ENCODE assay signal across 8 cellular contexts in genomic region chr10:31030800-31031199, GRCh38. TPM values are rescaled to one million over a fixed set of nuclear protein-coding genes. Genes with fewer than 3 reads are reported as not detected.
DNase-seq lines count a peak whose midpoint lies in the region; ATAC-seq and TF ChIP-seq lines count a peak whose summit lies in the region.

No MANE protein-coding gene starts in this region.

- H3K79me2 ChIP-seq in H9 (ENCODE audit: insufficient read depth, low read length), result no peaks in the 10 kb centered on the region
- H3K79me2 ChIP-seq in hepatocyte, result peaks cover 10% of the 10 kb centered on the region
- no peaks in the 10 kb centered on the region for H3K79me2 ChIP-seq in smooth muscle cell (ENCODE audit: low read depth)

- no peaks in the 10 kb centered on the region for H3K79me1 ChIP-seq in H9 (ENCODE audit: insufficient read depth, low read depth, low read length, poor library complexity, severe bottlenecking)

- no peak overlapping the region for H2BK15ac ChIP-seq in H9 (ENCODE audit: low read depth, low read length)

- no peak for DNase-seq in H9
- no peak for DNase-seq in activated B cell treated with CpG ODN at 0.5 μM for 24 hours
- no peak for DNase-seq in hepatocyte (ENCODE audit: low spot score)
- no peak for DNase-seq in smooth muscle cell (lab: John Stamatoyannopoulos, UW; ENCODE audit: unreplicated experiment)
- DNase-seq in hippocampal formation (lab: John Stamatoyannopoulos, UW), result no peak
- no peak for DNase-seq in cerebellar nuclear complex (lab: John Stamatoyannopoulos, UW)
- DNase-seq in NCI-H2029 (lab: John Stamatoyannopoulos, UW), result no peak
- no peak for DNase-seq in DMS53 (lab: John Stamatoyannopoulos, UW)

- H2BK12ac ChIP-seq in H9 (ENCODE audit: insufficient read length, low read depth, low read length), result no peak overlapping the region

- no peak overlapping the region for H3K27ac ChIP-seq in H9 (ENCODE audit: insufficient read length, low read depth, low read length)
- H3K27ac ChIP-seq in hepatocyte, result peak overlapping the region; percentile 99
- peak overlapping the region; percentile 97 for H3K27ac ChIP-seq in smooth muscle cell (ENCODE audit: low read depth)

- H3K4me3 ChIP-seq in hepatocyte (peak overlapping the region; percentile 50), smooth muscle cell (peak overlapping the region; percentile 74)

- no peak overlapping the region for H3K14ac ChIP-seq in H9 (ENCODE audit: insufficient read depth, low read length)

- ATAC-seq in activated B cell treated with CpG ODN at 0.5 μM for 24 hours (ENCODE audit: low read depth), result no peak

- no peak overlapping the region for H2BK5ac ChIP-seq in H9 (ENCODE audit: insufficient read length, low read length)

- POLR2A ChIA-PET in activated B cell treated with CpG ODN at 0.5 μM for 24 hours (lab: Charles Lee), result no interaction called here

- no peak overlapping the region for H2BK120ac ChIP-seq in H9 (ENCODE audit: low read depth, low read length, poor library complexity, severe bottlenecking)

- H4K8ac ChIP-seq in H9 (replicated peaks; ENCODE audit: insufficient read length, low read depth, low read length), result no peak overlapping the region

- H3K4me3 Mint-ChIP-seq in H9 (peak overlapping the region; percentile 76 to 80; a peak in 4 of 5 replicates), activated B cell treated with CpG ODN at 0.5 μM for 24 hours (peak overlapping the region; percentile 89)

- no peak for TF ChIP-seq CTCF in H9 (conservative IDR thresholded peaks at IDR 0.05)
- TF ChIP-seq CTCF in activated B cell treated with CpG ODN at 0.5 μM for 24 hours (IDR thresholded peaks at IDR 0.05), result no peak
- TF ChIP-seq CTCF in hepatocyte (IDR thresholded peaks at IDR 0.05; ENCODE audit: poor library complexity), result no peak
- no peak for TF ChIP-seq CTCF in smooth muscle cell (IDR thresholded peaks at IDR 0.05; ENCODE audit: borderline replicate concordance, insufficient read depth, poor library complexity, severe bottlenecking)

- peaks cover 2% of the 10 kb centered on the region; the same call in 1 of the 2 replicates for H3K4me1 ChIP-seq in H9 (ENCODE audit: insufficient read depth, low read length)
- peaks cover 20% of the 10 kb centered on the region for H3K4me1 ChIP-seq in hepatocyte (ENCODE audit: insufficient read depth)
- H3K4me1 ChIP-seq in smooth muscle cell (ENCODE audit: low read depth), result peaks cover 22% of the 10 kb centered on the region

- H2BK20ac ChIP-seq in H9 (ENCODE audit: low read depth, low read length, poor library complexity, severe bottlenecking), result no peak overlapping the region

- H3K36me3 Mint-ChIP-seq in H9 (ENCODE audit: insufficient read depth in 1 of 3, low read depth in 3 of 3), result no peaks in the 10 kb centered on the region
- no peaks in the 10 kb centered on the region for H3K36me3 Mint-ChIP-seq in activated B cell treated with CpG ODN at 0.5 μM for 24 hours (ENCODE audit: low read depth)

- H3K23me2 ChIP-seq in H9 (ENCODE audit: insufficient read length, low read depth, low read length, poor library complexity, severe bottlenecking), result no peaks in the 10 kb centered on the region

- H3K27me3 ChIP-seq in H9 (ENCODE audit: insufficient read depth, low read length) (no peaks in the 10 kb centered on the region), hepatocyte (no peaks in the 10 kb centered on the region), smooth muscle cell (ENCODE audit: low read depth) (no peaks in the 10 kb centered on the region)

- intact Hi-C loops in activated B cell treated with CpG ODN at 0.5 μM for 24 hours (cut with micrococcal nuclease), result loop anchor here (1.0 to 10.0 kb wide), 8 partner anchors 104 to 1348 kb away; partner anchors contain the start of genes ARHGAP12, KIF5B and MTPAP

- peak overlapping the region; percentile 71 for H3K4me2 ChIP-seq in H9 (ENCODE audit: insufficient read depth, insufficient read length, low read length)
- peak overlapping the region; percentile 91 for H3K4me2 ChIP-seq in hepatocyte
- H3K4me2 ChIP-seq in smooth muscle cell, result peak overlapping the region; percentile 85

- H3K4me1 Mint-ChIP-seq in H9 (peaks cover 38 to 39% of the 10 kb centered on the region in 2 experiments), activated B cell treated with CpG ODN at 0.5 μM for 24 hours (peaks cover 14% of the 10 kb centered on the region)

- no peak overlapping the region for H4K91ac ChIP-seq in H9 (ENCODE audit: insufficient read length, low read depth, low read length)

- H3K4ac ChIP-seq in H9 (ENCODE audit: low read depth, low read length), result no peak overlapping the region

- peaks cover 13% of the 10 kb centered on the region for H3F3A ChIP-seq in smooth muscle cell (ENCODE audit: low read depth)

- H3K27ac Mint-ChIP-seq in H9 (no peak overlapping the region), activated B cell treated with CpG ODN at 0.5 μM for 24 hours (peak overlapping the region; percentile 92)

- H2AFZ ChIP-seq in H9 (ENCODE audit: low read length), result no peak overlapping the region
- H2AFZ ChIP-seq in hepatocyte, result peak overlapping the region; percentile 47
- H2AFZ ChIP-seq in smooth muscle cell (ENCODE audit: low read depth), result no peak overlapping the region

- no peak overlapping the region for H3T11ph ChIP-seq in H9 (ENCODE audit: low read length)

- H3K9me3 ChIP-seq in H9 (ENCODE audit: control insufficient read depth, low read depth, low read length), result no peaks in the 10 kb centered on the region
- no peaks in the 10 kb centered on the region for H3K9me3 ChIP-seq in hepatocyte (ENCODE audit: low read depth)
- H3K9me3 ChIP-seq in smooth muscle cell (replicated peaks; ENCODE audit: low read depth), result no peaks in the 10 kb centered on the region

- no peak overlapping the region for H3K56ac ChIP-seq in H9 (ENCODE audit: insufficient read length, low read depth, low read length)

- H2AK5ac ChIP-seq in H9 (ENCODE audit: insufficient read length, low read length), result no peak overlapping the region

- H3K36me3 ChIP-seq in hepatocyte (replicated peaks; ENCODE audit: insufficient read depth, low read depth) (no peaks in the 10 kb centered on the region), smooth muscle cell (ENCODE audit: low read depth) (no peaks in the 10 kb centered on the region)

- no peak overlapping the region for H4K5ac ChIP-seq in H9 (ENCODE audit: insufficient read length, low read depth, low read length)

- no CpG with 5 or more reads among the region's 8 CpGs for WGBS in H9 (ENCODE audit: extremely low coverage, insufficient read length, low lambda C conversion rate)
- WGBS in hepatocyte (ENCODE audit: low lambda C conversion rate, missing lambda C conversion rate), result 88% methylated on average over 8 of the region's 8 CpGs
- 93% methylated on average over 8 of the region's 8 CpGs for WGBS in smooth muscle cell (ENCODE audit: low lambda C conversion rate)

- H3K9ac ChIP-seq in H9 (ENCODE audit: extremely low read depth, insufficient read length, low read length) (no peak overlapping the region), smooth muscle cell (ENCODE audit: low read depth) (peak overlapping the region; percentile 90)

- H3K27me3 Mint-ChIP-seq in H9 (ENCODE audit: low read depth) (peaks cover 47% of the 10 kb centered on the region), activated B cell treated with CpG ODN at 0.5 μM for 24 hours (no peaks in the 10 kb centered on the region)

- CTCF ChIA-PET in activated B cell treated with CpG ODN at 0.5 μM for 24 hours (lab: Charles Lee), result interaction anchor here (1.4 kb wide), 1 partner anchor 739 kb away, joined by 5 read pairs; no protein-coding TSS in a partner anchor

- no peak overlapping the region for H3K23ac ChIP-seq in H9 (ENCODE audit: insufficient read length, low read depth, low read length)

- H3K9me3 Mint-ChIP-seq in H9 (peaks cover 0 to 6% of the 10 kb centered on the region in 2 experiments; a peak in 2 of 5 replicates), activated B cell treated with CpG ODN at 0.5 μM for 24 hours (no peaks in the 10 kb centered on the region)

- H3K9me2 ChIP-seq in hepatocyte (replicated peaks; ENCODE audit: insufficient read depth), result no peaks in the 10 kb centered on the region

- H4K20me1 ChIP-seq in H9 (ENCODE audit: control insufficient read depth, insufficient read depth, insufficient read length) (no peaks in the 10 kb centered on the region), hepatocyte (ENCODE audit: insufficient read depth, poor library complexity, severe bottlenecking) (no peaks in the 10 kb centered on the region), smooth muscle cell (ENCODE audit: low read depth) (no peaks in the 10 kb centered on the region)

- H3K18ac ChIP-seq in H9 (ENCODE audit: insufficient read length, low read depth, low read length), result no peak overlapping the region

RNA-seq across cellular contexts. Expression of gene ZNF438, which starts 0.9 kb away (rescaled TPM):
- total RNA-seq in H9 (2021) (0.83 and 0.97 TPM in 2 replicates), activated B cell treated with CpG ODN at 0.5 μM for 24 hours (2.9 and 3.9 TPM in 2 replicates), hepatocyte (3.2 and 5.0 TPM in 2 replicates), smooth muscle cell (3.4 TPM in 2 replicates)
- polyA plus RNA-seq in hepatocyte (2.3 and 3.8 TPM in 2 replicates), smooth muscle cell (2.8 and 3.2 TPM in 2 replicates)
